Comparison of ENCODE assay signal across 8 cellular contexts in genomic region chr11:82682003-82682751, GRCh38. TPM values are rescaled to one million over a fixed set of nuclear protein-coding genes. Genes with fewer than 3 reads are reported as not detected.
A peak's percentile ranks its signal among the peaks of the same experiment; 100 is the strongest.
DNase-seq lines count a peak whose midpoint lies in the region; ATAC-seq and TF ChIP-seq lines count a peak whose summit lies in the region.

No MANE protein-coding gene starts in this region.

- no peak overlapping the region for H3K4me3 Mint-ChIP-seq in stimulated activated memory B cell treated with anti-CD40 and anti-IgM and Interleukin-4, amounts not matched to agents 10 μg/mL and 1 μg/mL and 100 μg/mL, for 72 hours

- H3K27ac Mint-ChIP-seq in stimulated activated memory B cell treated with anti-CD40 and anti-IgM and Interleukin-4, amounts not matched to agents 10 μg/mL and 1 μg/mL and 100 μg/mL, for 72 hours: no peak overlapping the region

- TF ChIP-seq CTCF in AG10803 (conservative IDR thresholded peaks at IDR 0.05; ENCODE audit: low read length) (peak; percentile 62), GM12875 (IDR thresholded peaks at IDR 0.05; ENCODE audit: borderline replicate concordance, insufficient read depth, low read depth, low read length) (peak; percentile 31; the same call in 1 of the 2 replicates), VCaP (conservative IDR thresholded peaks at IDR 0.05) (peak; percentile 74), cardiac muscle cell (IDR thresholded peaks at IDR 0.05; ENCODE audit: low read depth, low read length) (peak; percentile 53)

- H3K9me3 Mint-ChIP-seq in stimulated activated memory B cell treated with anti-CD40 and anti-IgM and Interleukin-4, amounts not matched to agents 10 μg/mL and 1 μg/mL and 100 μg/mL, for 72 hours: peaks cover 12% of the 10 kb centered on the region

- H3K4me1 ChIP-seq in cardiac muscle cell (ENCODE audit: low read depth): no peaks in the 10 kb centered on the region

- DNase-seq in AG10803 (ENCODE audit: low read depth) (peak; percentile 78), NCI-H1092 (lab: John Stamatoyannopoulos, UW) (peak; percentile 23), cardiac muscle cell (ENCODE audit: low read depth in 1 of 2, low spot score in 1 of 2) (peak; percentile 55 to 83), sciatic nerve (ENCODE audit: low spot score) (no peak)

- intact Hi-C loops in sciatic nerve (cut with DNase I): no loop called here

- H3K4me3 ChIP-seq in AG10803 (ENCODE audit: low read length): no peak overlapping the region
- H3K4me3 ChIP-seq in GM12875 (ENCODE audit: low read depth, low read length): no peak overlapping the region
- H3K4me3 ChIP-seq in cardiac muscle cell: no peak overlapping the region

- H3K4me1 Mint-ChIP-seq in stimulated activated memory B cell treated with anti-CD40 and anti-IgM and Interleukin-4, amounts not matched to agents 10 μg/mL and 1 μg/mL and 100 μg/mL, for 72 hours: no peaks in the 10 kb centered on the region

- peak; percentile 84 for ATAC-seq in HG02798 (IDR thresholded peaks at IDR 0.05; ENCODE audit: poor library complexity, unreplicated experiment)
- ATAC-seq in sciatic nerve: peak; percentile 62
- ATAC-seq in stimulated activated memory B cell treated with anti-CD40 and anti-IgM and Interleukin-4, amounts not matched to agents 10 μg/mL and 1 μg/mL and 100 μg/mL, for 72 hours: no peak

- H3K27me3 Mint-ChIP-seq in stimulated activated memory B cell treated with anti-CD40 and anti-IgM and Interleukin-4, amounts not matched to agents 10 μg/mL and 1 μg/mL and 100 μg/mL, for 72 hours: peaks cover 38% of the 10 kb centered on the region

- H3K36me3 Mint-ChIP-seq in stimulated activated memory B cell treated with anti-CD40 and anti-IgM and Interleukin-4, amounts not matched to agents 10 μg/mL and 1 μg/mL and 100 μg/mL, for 72 hours: no peaks in the 10 kb centered on the region

- no peaks in the 10 kb centered on the region for H3K36me3 ChIP-seq in cardiac muscle cell

- H3K9me3 ChIP-seq in cardiac muscle cell (ENCODE audit: low read depth): no peaks in the 10 kb centered on the region

- peak overlapping the region; percentile 57 for H3K27ac ChIP-seq in VCaP
- no peak overlapping the region for H3K27ac ChIP-seq in cardiac muscle cell

- no peaks in the 10 kb centered on the region for H3K27me3 ChIP-seq in cardiac muscle cell

RNA-seq across cellular contexts. Expression of gene FAM181B, which starts 51.5 kb away (rescaled TPM):
- total RNA-seq in cardiac muscle cell (0.60 and 0.99 TPM in 2 replicates), sciatic nerve (3.7 TPM)
- 1.0 and 1.4 TPM in 2 replicates for polyA plus RNA-seq in cardiac muscle cell
